7 cellular contexts compared by ENCODE assay signal in genomic region chr19:57903298-57904174, GRCh38. TPM values are rescaled to one million over a fixed set of nuclear protein-coding genes. Genes with fewer than 3 reads are reported as not detected.
DNase-seq lines count a peak whose midpoint lies in the region; ATAC-seq, FAIRE-seq and TF ChIP-seq lines count a peak whose summit lies in the region.
"Had no signal": no experiment of that assay in that cellular context is flagged by ENCODE, and none has a peak within 500 bp of the region (broad histone marks: within the 10 kb centered on the region; RNA-seq: fewer than 3 reads in every experiment).

No MANE protein-coding gene starts in this region.

- H3K4me3 ChIP-seq in HepG2 (replicated peaks in 1 of 3; ENCODE audit: insufficient read depth in 1 of 3, low read depth in 2 of 3, low read length in 3 of 3) (no peak overlapping the region), ovary (no peak overlapping the region)
- H3K4me3 ChIP-seq: BLaER1 had no signal

- WGBS in HepG2 (ENCODE audit: low lambda C conversion rate): 62% methylated on average over 8 of the region's 9 CpGs
- WGBS in ovary, 3 donors: 46 to 50% (median 46%) methylated on average over 9 of the region's 9 CpGs

- no TSS peak for BruUV-seq in HepG2 (replicated peaks; lab: Mats Ljungman, UMichigan)

- H3K9ac ChIP-seq in HepG2 (ENCODE audit: insufficient read depth, low read depth, low read length): peak overlapping the region; percentile 10; the same call in 1 of the 2 replicates
- H3K9ac ChIP-seq: BLaER1 had no signal

- no peak for FAIRE-seq in HepG2 (lab: Jason Lieb, UNC)

- peak; percentile 68 for ATAC-seq in HepG2

- DNase-seq in DMS153 treated with DMSO at 0.1 percent for 48 hours (lab: John Stamatoyannopoulos, UW; ENCODE audit: unreplicated experiment) (peak; percentile 0), DMS153 (lab: John Stamatoyannopoulos, UW) (no peak), SW480 (ENCODE audit: low spot score) (peak; percentile 27), HepG2 (ENCODE audit: low spot score) (peak; percentile 40), ovary (no peak), cerebellar nuclear complex (lab: John Stamatoyannopoulos, UW) (no peak)

- in situ Hi-C loops in HepG2 (cut with HindIII; ENCODE audit: extremely low pct_ligation_motif_present, low pct_unique_long_range_greater_than_20kb): no loop called here

- no peaks in the 10 kb centered on the region for H3K9me3 ChIP-seq in HepG2 (ENCODE audit: low read length)
- H3K9me3 ChIP-seq in ovary: peaks cover 0 to 10% of the 10 kb centered on the region in 2 donors
- H3K9me3 ChIP-seq: BLaER1 had no signal

- TF ChIP-seq POLR2A in HepG2 (IDR thresholded peaks at IDR 0.05; ENCODE audit: insufficient read depth in 1 of 2, low read depth in 2 of 2, low read length in 2 of 2): no peak
- no peak for TF ChIP-seq POLR2A in ovary (IDR thresholded peaks at IDR 0.05)

- POLR2A ChIA-PET in HepG2 (lab: Yijun Ruan, JAX): no interaction called here

- H4K20me1 ChIP-seq in HepG2 (ENCODE audit: insufficient read depth, low read length): no peaks in the 10 kb centered on the region

- H3K36me3 ChIP-seq in HepG2 (replicated peaks in 1 of 2; ENCODE audit: control insufficient read depth in 1 of 2, insufficient read depth in 2 of 2, low read length in 2 of 2): peaks cover 2 to 11% of the 10 kb centered on the region in 2 experiments; a peak in 3 of 5 replicates
- no peaks in the 10 kb centered on the region for H3K36me3 ChIP-seq in ovary

- TF ChIP-seq RAD21 in HepG2 (CRISPR knock-in tag; IDR thresholded peaks at IDR 0.05): no peak

- TF ChIP-seq CTCF in HepG2 (CRISPR knock-in tag; IDR thresholded peaks at IDR 0.05) (peak; percentile 52), ovary (IDR thresholded peaks at IDR 0.05) (no peak)

- intact Hi-C loops in HepG2 (cut with micrococcal nuclease; ENCODE audit: unreplicated experiment) (loop anchor here (5.0 kb wide), 1 partner anchor 436 kb away; no protein-coding TSS in a partner anchor), ovary (cut with DNase I) (no loop called here)

- no peak overlapping the region for H2AFZ ChIP-seq in HepG2 (ENCODE audit: low read length)

- H3K27me3 ChIP-seq in HepG2 (ENCODE audit: control insufficient read depth in 1 of 2, insufficient read depth in 2 of 2, low read length in 2 of 2): no peaks in the 10 kb centered on the region
- no peaks in the 10 kb centered on the region for H3K27me3 ChIP-seq in ovary
- H3K27me3 ChIP-seq: BLaER1 had no signal

- H3K27ac ChIP-seq in HepG2 (ENCODE audit: extremely low read length, insufficient read depth, low read length): no peak overlapping the region
- H3K27ac ChIP-seq in ovary: no peak overlapping the region
- H3K27ac ChIP-seq: BLaER1 had no signal

- no peaks in the 10 kb centered on the region for H3K79me2 ChIP-seq in HepG2 (ENCODE audit: insufficient read depth, low read length)

- TF ChIP-seq EP300 in HepG2 (IDR thresholded peaks at IDR 0.05; ENCODE audit: low read depth in 2 of 2, low read length in 2 of 2) (no peak), HepG2 (CRISPR knock-in tag; IDR thresholded peaks at IDR 0.05; ENCODE audit: borderline replicate concordance) (no peak), ovary (IDR thresholded peaks at IDR 0.05) (no peak)

- H3K4me1 ChIP-seq in HepG2 (ENCODE audit: insufficient read depth, low read length) (peaks cover 12% of the 10 kb centered on the region), ovary (ENCODE audit: insufficient read depth) (no peaks in the 10 kb centered on the region)
- H3K4me1 ChIP-seq: BLaER1 had no signal

- peak overlapping the region; percentile 16; the same call in 1 of the 2 replicates for H3K4me2 ChIP-seq in HepG2 (ENCODE audit: low read depth, low read length)
- H3K4me2 ChIP-seq: BLaER1 had no signal

- CTCF ChIA-PET in HepG2 (lab: Yijun Ruan, JAX; ENCODE audit: low intra/inter-chr PET ratio, low total read pairs): interaction anchor here (0.7 kb wide), 1 partner anchor 165 kb away, joined by 3 read pairs; no protein-coding TSS in a partner anchor

RNA-seq across cellular contexts. Expression of gene ZNF417, which starts 12.9 kb away (rescaled TPM):
- total RNA-seq in HepG2 (2016; rRNA removed; fragmentation: Illumina TruSeq; extraction: Trizol): 13.7 and 14.1 TPM in 2 replicates
- total RNA-seq in HepG2 (2016; cell fraction: cytosol; rRNA removed; fragmentation: Illumina TruSeq; extraction: Trizol; ENCODE audit: low read depth): 1.1 and 2.1 TPM in 2 replicates
- 12.2 and 16.0 TPM in 2 replicates for total RNA-seq in HepG2 (2016; cell fraction: insoluble cytoplasmic fraction; rRNA removed; fragmentation: Illumina TruSeq; extraction: Trizol)
- total RNA-seq in HepG2 (2016; cell fraction: membrane; rRNA removed; fragmentation: Illumina TruSeq; extraction: Trizol): 5.0 and 5.4 TPM in 2 replicates
- total RNA-seq in HepG2 (2016; cell fraction: nucleus; rRNA removed; fragmentation: Illumina TruSeq; extraction: Trizol): 18.0 and 19.8 TPM in 2 replicates
- 2.9 and 3.2 TPM in 2 replicates for polyA plus RNA-seq in HepG2 (2011; rRNA removed)
- 1.2 and 1.9 TPM in 2 replicates for polyA plus RNA-seq in HepG2 (2011; cell fraction: cytosol; rRNA removed)
- polyA plus RNA-seq in HepG2 (2011; cell fraction: nucleus; rRNA removed): 7.2 and 7.4 TPM in 2 replicates
- polyA plus RNA-seq in HepG2 (2012): 3.5 and 3.9 TPM in 2 replicates
- polyA plus RNA-seq in HepG2 (2016; cell fraction: cytosol; fragmentation: Illumina TruSeq; extraction: Trizol; ENCODE audit: low read depth): 0.35 and 2.0 TPM in 2 replicates
- 2.8 and 3.3 TPM in 2 replicates for polyA plus RNA-seq in HepG2 (2016; cell fraction: insoluble cytoplasmic fraction; fragmentation: Illumina TruSeq; extraction: Trizol; ENCODE audit: low read depth)
- 1.3 and 1.8 TPM in 2 replicates for polyA plus RNA-seq in HepG2 (2016; cell fraction: membrane; fragmentation: Illumina TruSeq; extraction: Trizol; ENCODE audit: low read depth)
- 11.3 and 15.1 TPM in 2 replicates for polyA plus RNA-seq in HepG2 (2016; cell fraction: nucleus; fragmentation: Illumina TruSeq; extraction: Trizol; ENCODE audit: insufficient read depth, low read depth)
- polyA minus RNA-seq in HepG2 (2011; rRNA and poly(A)+ RNA removed; ENCODE audit: low replicate concordance): 6.4 and 7.5 TPM in 2 replicates
- 2.6 and 4.8 TPM in 2 replicates for polyA minus RNA-seq in HepG2 (2011; cell fraction: cytosol; rRNA and poly(A)+ RNA removed)
- 23.2 and 23.7 TPM in 2 replicates for polyA minus RNA-seq in HepG2 (2011; cell fraction: nucleus; rRNA and poly(A)+ RNA removed)
- total RNA-seq in ovary: 10 to 100 TPM in 6 of 7 donors, 1 to 10 TPM in 1; 9.5 to 22.6 (median 20.4) TPM
- 10 to 100 TPM in 1 of 2 donors, 1 to 10 TPM in 1; 7.6 to 13.8 TPM for polyA plus RNA-seq in ovary

RNA-seq across cellular contexts. Expression of gene ZNF814, which starts 14.7 kb away (rescaled TPM):
- total RNA-seq in HepG2 (2016; rRNA removed; fragmentation: Illumina TruSeq; extraction: Trizol) (2.3 and 3.4 TPM in 2 replicates), ovary (10 to 100 TPM; 10.7 to 31.6 (median 15.5) TPM)
- total RNA-seq in HepG2 (2016; cell fraction: cytosol; rRNA removed; fragmentation: Illumina TruSeq; extraction: Trizol; ENCODE audit: low read depth): 0.61 and 0.71 TPM in 2 replicates
- total RNA-seq in HepG2 (2016; cell fraction: insoluble cytoplasmic fraction; rRNA removed; fragmentation: Illumina TruSeq; extraction: Trizol): 2.3 and 2.9 TPM in 2 replicates
- 1.4 and 1.5 TPM in 2 replicates for total RNA-seq in HepG2 (2016; cell fraction: membrane; rRNA removed; fragmentation: Illumina TruSeq; extraction: Trizol)
- total RNA-seq in HepG2 (2016; cell fraction: nucleus; rRNA removed; fragmentation: Illumina TruSeq; extraction: Trizol): 5.0 and 5.4 TPM in 2 replicates
- polyA plus RNA-seq in HepG2 (2011; rRNA removed) (2.1 and 2.5 TPM in 2 replicates), ovary (10 to 100 TPM in 1 of 2 donors, 1 to 10 TPM in 1; 4.6 to 10.3 TPM)
- polyA plus RNA-seq in HepG2 (2011; cell fraction: cytosol; rRNA removed): 0.71 and 1.0 TPM in 2 replicates
- polyA plus RNA-seq in HepG2 (2011; cell fraction: nucleus; rRNA removed): 2.6 and 4.3 TPM in 2 replicates
- 5.2 and 5.4 TPM in 2 replicates for polyA plus RNA-seq in HepG2 (2012)
- polyA plus RNA-seq in HepG2 (2016; cell fraction: cytosol; fragmentation: Illumina TruSeq; extraction: Trizol; ENCODE audit: low read depth): 0.24 and 0.27 TPM in 2 replicates
- polyA plus RNA-seq in HepG2 (2016; cell fraction: insoluble cytoplasmic fraction; fragmentation: Illumina TruSeq; extraction: Trizol; ENCODE audit: low read depth): 0.91 and 0.98 TPM in 2 replicates
- 0.21 and 1.1 TPM in 2 replicates for polyA plus RNA-seq in HepG2 (2016; cell fraction: membrane; fragmentation: Illumina TruSeq; extraction: Trizol; ENCODE audit: low read depth)
- polyA plus RNA-seq in HepG2 (2016; cell fraction: nucleus; fragmentation: Illumina TruSeq; extraction: Trizol; ENCODE audit: insufficient read depth, low read depth): 7.3 and 7.5 TPM in 2 replicates
- 7.9 and 8.9 TPM in 2 replicates for polyA minus RNA-seq in HepG2 (2011; rRNA and poly(A)+ RNA removed; ENCODE audit: low replicate concordance)
- polyA minus RNA-seq in HepG2 (2011; cell fraction: cytosol; rRNA and poly(A)+ RNA removed): 0.89 and 1.1 TPM in 2 replicates
- 12.0 and 13.2 TPM in 2 replicates for polyA minus RNA-seq in HepG2 (2011; cell fraction: nucleus; rRNA and poly(A)+ RNA removed)

RNA-seq across cellular contexts. Expression of gene ZNF418, which starts 31.7 kb away (rescaled TPM):
- total RNA-seq in HepG2 (2016; rRNA removed; fragmentation: Illumina TruSeq; extraction: Trizol): 0.27 TPM in 1 of 2 replicates, not detected in the other
- total RNA-seq in HepG2 (2016; cell fraction: cytosol; rRNA removed; fragmentation: Illumina TruSeq; extraction: Trizol; ENCODE audit: low read depth): 0.44 and 0.51 TPM in 2 replicates
- 0.32 TPM in 1 of 2 replicates, not detected in the other for total RNA-seq in HepG2 (2016; cell fraction: insoluble cytoplasmic fraction; rRNA removed; fragmentation: Illumina TruSeq; extraction: Trizol)
- total RNA-seq in HepG2 (2016; cell fraction: membrane; rRNA removed; fragmentation: Illumina TruSeq; extraction: Trizol): 0.45 and 0.65 TPM in 2 replicates
- total RNA-seq in HepG2 (2016; cell fraction: nucleus; rRNA removed; fragmentation: Illumina TruSeq; extraction: Trizol): 0.31 and 0.37 TPM in 2 replicates
- polyA plus RNA-seq in HepG2 (2011; rRNA removed): 0.03 and 0.07 TPM in 2 replicates
- not detected in 2 replicates for polyA plus RNA-seq in HepG2 (2011; cell fraction: cytosol; rRNA removed)
- 0.16 and 1.5 TPM in 2 replicates for polyA plus RNA-seq in HepG2 (2011; cell fraction: nucleus; rRNA removed)
- 0.04 and 0.23 TPM in 2 replicates for polyA plus RNA-seq in HepG2 (2012)
- not detected in 2 replicates for polyA plus RNA-seq in HepG2 (2016; cell fraction: cytosol; fragmentation: Illumina TruSeq; extraction: Trizol; ENCODE audit: low read depth)
- polyA plus RNA-seq in HepG2 (2016; cell fraction: insoluble cytoplasmic fraction; fragmentation: Illumina TruSeq; extraction: Trizol; ENCODE audit: low read depth): not detected in 2 replicates
- polyA plus RNA-seq in HepG2 (2016; cell fraction: membrane; fragmentation: Illumina TruSeq; extraction: Trizol; ENCODE audit: low read depth): not detected in 2 replicates
- polyA plus RNA-seq in HepG2 (2016; cell fraction: nucleus; fragmentation: Illumina TruSeq; extraction: Trizol; ENCODE audit: insufficient read depth, low read depth): 0.42 and 0.89 TPM in 2 replicates
- polyA minus RNA-seq in HepG2 (2011; rRNA and poly(A)+ RNA removed; ENCODE audit: low replicate concordance): 0.28 TPM in 1 of 2 replicates, not detected in the other
- not detected in 2 replicates for polyA minus RNA-seq in HepG2 (2011; cell fraction: cytosol; rRNA and poly(A)+ RNA removed)
- polyA minus RNA-seq in HepG2 (2011; cell fraction: nucleus; rRNA and poly(A)+ RNA removed): 1.4 and 1.6 TPM in 2 replicates
- total RNA-seq in ovary: 10 to 100 TPM in 4 of 7 donors, 1 to 10 TPM in 3; 4.4 to 13.6 (median 10.5) TPM
- polyA plus RNA-seq in ovary: 1 to 10 TPM; 3.4 to 4.8 TPM

RNA-seq across cellular contexts. Expression of gene ZNF256, which starts 44.0 kb away (rescaled TPM):
- total RNA-seq in HepG2 (2016; rRNA removed; fragmentation: Illumina TruSeq; extraction: Trizol) (6.0 and 6.7 TPM in 2 replicates), ovary (10 to 100 TPM in 4 of 7 donors, 1 to 10 TPM in 3; 2.8 to 13.1 (median 11.6) TPM)
- total RNA-seq in HepG2 (2016; cell fraction: cytosol; rRNA removed; fragmentation: Illumina TruSeq; extraction: Trizol; ENCODE audit: low read depth): 1.0 and 2.1 TPM in 2 replicates
- total RNA-seq in HepG2 (2016; cell fraction: insoluble cytoplasmic fraction; rRNA removed; fragmentation: Illumina TruSeq; extraction: Trizol): 5.9 and 6.1 TPM in 2 replicates
- total RNA-seq in HepG2 (2016; cell fraction: membrane; rRNA removed; fragmentation: Illumina TruSeq; extraction: Trizol): 3.1 and 4.6 TPM in 2 replicates
- total RNA-seq in HepG2 (2016; cell fraction: nucleus; rRNA removed; fragmentation: Illumina TruSeq; extraction: Trizol): 7.6 and 8.7 TPM in 2 replicates
- polyA plus RNA-seq in HepG2 (2011; rRNA removed) (3.1 and 3.8 TPM in 2 replicates), ovary (1 to 10 TPM; 5.9 to 7.7 TPM)
- polyA plus RNA-seq in HepG2 (2011; cell fraction: cytosol; rRNA removed): 1.9 and 2.7 TPM in 2 replicates
- 4.2 and 4.4 TPM in 2 replicates for polyA plus RNA-seq in HepG2 (2011; cell fraction: nucleus; rRNA removed)
- 2.4 and 3.6 TPM in 2 replicates for polyA plus RNA-seq in HepG2 (2012)
- polyA plus RNA-seq in HepG2 (2016; cell fraction: cytosol; fragmentation: Illumina TruSeq; extraction: Trizol; ENCODE audit: low read depth): 0.68 and 0.81 TPM in 2 replicates
- 4.2 TPM in 2 replicates for polyA plus RNA-seq in HepG2 (2016; cell fraction: insoluble cytoplasmic fraction; fragmentation: Illumina TruSeq; extraction: Trizol; ENCODE audit: low read depth)
- 1.5 and 1.9 TPM in 2 replicates for polyA plus RNA-seq in HepG2 (2016; cell fraction: membrane; fragmentation: Illumina TruSeq; extraction: Trizol; ENCODE audit: low read depth)
- polyA plus RNA-seq in HepG2 (2016; cell fraction: nucleus; fragmentation: Illumina TruSeq; extraction: Trizol; ENCODE audit: insufficient read depth, low read depth): 9.4 and 10.6 TPM in 2 replicates
- polyA minus RNA-seq in HepG2 (2011; rRNA and poly(A)+ RNA removed; ENCODE audit: low replicate concordance): 2.1 TPM in 1 of 2 replicates, not detected in the other
- polyA minus RNA-seq in HepG2 (2011; cell fraction: cytosol; rRNA and poly(A)+ RNA removed): 2.3 and 3.2 TPM in 2 replicates
- polyA minus RNA-seq in HepG2 (2011; cell fraction: nucleus; rRNA and poly(A)+ RNA removed): 7.0 and 8.3 TPM in 2 replicates

RNA-seq across cellular contexts. Expression of gene ZNF587, which starts 53.9 kb away (rescaled TPM):
- total RNA-seq in HepG2 (2016; rRNA removed; fragmentation: Illumina TruSeq; extraction: Trizol): 17.5 and 22.9 TPM in 2 replicates
- total RNA-seq in HepG2 (2016; cell fraction: cytosol; rRNA removed; fragmentation: Illumina TruSeq; extraction: Trizol; ENCODE audit: low read depth): 22.5 and 25.4 TPM in 2 replicates
- 15.1 and 22.8 TPM in 2 replicates for total RNA-seq in HepG2 (2016; cell fraction: insoluble cytoplasmic fraction; rRNA removed; fragmentation: Illumina TruSeq; extraction: Trizol)
- total RNA-seq in HepG2 (2016; cell fraction: membrane; rRNA removed; fragmentation: Illumina TruSeq; extraction: Trizol): 13.8 and 14.3 TPM in 2 replicates
- total RNA-seq in HepG2 (2016; cell fraction: nucleus; rRNA removed; fragmentation: Illumina TruSeq; extraction: Trizol): 17.5 and 22.8 TPM in 2 replicates
- 8.7 and 12.6 TPM in 2 replicates for polyA plus RNA-seq in HepG2 (2011; rRNA removed)
- polyA plus RNA-seq in HepG2 (2011; cell fraction: cytosol; rRNA removed): 2.6 and 3.8 TPM in 2 replicates
- polyA plus RNA-seq in HepG2 (2011; cell fraction: nucleus; rRNA removed): 28.6 and 29.8 TPM in 2 replicates
- polyA plus RNA-seq in HepG2 (2012): 8.0 and 11.1 TPM in 2 replicates
- 0.52 and 0.95 TPM in 2 replicates for polyA plus RNA-seq in HepG2 (2016; cell fraction: cytosol; fragmentation: Illumina TruSeq; extraction: Trizol; ENCODE audit: low read depth)
- polyA plus RNA-seq in HepG2 (2016; cell fraction: insoluble cytoplasmic fraction; fragmentation: Illumina TruSeq; extraction: Trizol; ENCODE audit: low read depth): 5.2 and 7.9 TPM in 2 replicates
- polyA plus RNA-seq in HepG2 (2016; cell fraction: membrane; fragmentation: Illumina TruSeq; extraction: Trizol; ENCODE audit: low read depth): 0.96 and 2.0 TPM in 2 replicates
- polyA plus RNA-seq in HepG2 (2016; cell fraction: nucleus; fragmentation: Illumina TruSeq; extraction: Trizol; ENCODE audit: insufficient read depth, low read depth): 41.3 and 44.4 TPM in 2 replicates
- polyA minus RNA-seq in HepG2 (2011; rRNA and poly(A)+ RNA removed; ENCODE audit: low replicate concordance): 26.7 and 28.9 TPM in 2 replicates
- 17.4 and 22.9 TPM in 2 replicates for polyA minus RNA-seq in HepG2 (2011; cell fraction: cytosol; rRNA and poly(A)+ RNA removed)
- 21.6 and 30.3 TPM in 2 replicates for polyA minus RNA-seq in HepG2 (2011; cell fraction: nucleus; rRNA and poly(A)+ RNA removed)
- 10 to 100 TPM; 20.7 to 41.6 (median 39.4) TPM for total RNA-seq in ovary
- 10 to 100 TPM; 12.3 to 27.7 TPM for polyA plus RNA-seq in ovary

Comparison
In these comparisons a context has a peak if more than half of its experiments do, and no peak if none do; other contexts are left out.
1. DNase-seq: peak in DMS153 treated with DMSO at 0.1 percent for 48 hours (single experiment), SW480 (single experiment) and HepG2 (single experiment); none in DMS153 (single experiment), ovary (0 of 5) and cerebellar nuclear complex (0 of 2).